9 cellular contexts compared by ENCODE assay signal in the genomic region with DNA sequence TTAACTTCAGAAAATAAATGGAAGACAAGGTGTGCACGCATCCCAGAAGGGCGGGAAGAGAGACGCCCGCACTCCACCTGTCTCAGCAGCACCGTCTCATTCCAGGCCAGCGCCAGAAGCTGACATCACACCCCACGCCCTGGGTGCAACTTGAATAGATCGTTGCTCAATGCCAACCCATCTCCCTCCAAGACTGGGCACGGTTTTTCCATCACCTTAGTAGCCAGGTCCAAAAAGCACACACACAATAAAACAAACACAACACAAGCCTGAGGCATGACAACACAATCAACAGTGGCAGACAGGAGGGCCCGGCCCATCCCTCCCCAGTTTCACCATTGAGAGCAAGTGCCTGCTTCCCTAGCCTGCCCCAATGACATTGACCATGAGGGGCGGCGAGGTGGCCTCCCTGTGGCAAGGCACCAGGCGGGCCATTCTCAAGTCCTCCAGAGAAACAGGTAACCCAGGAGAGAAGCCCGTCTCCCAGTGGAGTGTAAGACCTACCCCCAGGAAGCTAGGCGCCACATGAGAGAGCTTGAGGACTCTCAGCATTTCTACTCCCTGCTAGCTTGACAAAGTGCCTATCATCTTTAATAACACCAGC. TPM values are rescaled to one million over a fixed set of nuclear protein-coding genes. Genes with fewer than 3 reads are reported as not detected.
DNase-seq lines count a peak whose midpoint lies in the region; ATAC-seq and TF ChIP-seq lines count a peak whose summit lies in the region.
"Had no signal": no experiment of that assay in that cellular context is flagged by ENCODE, and none has a peak within 500 bp of the region (broad histone marks: within the 10 kb centered on the region; RNA-seq: fewer than 3 reads in every experiment).

No MANE protein-coding gene starts in this region.

- H3K9me2 ChIP-seq in PC-3 (replicated peaks; ENCODE audit: low read length): no peaks in the 10 kb centered on the region
- H3K9me2 ChIP-seq in neural cell (ENCODE audit: insufficient read depth, low read length): no peaks in the 10 kb centered on the region

- POLR2A ChIA-PET in PC-3 (lab: Charles Lee; ENCODE audit: unreplicated experiment): no interaction called here

- no peak for ATAC-seq in PC-3
- no peak for ATAC-seq in GM21526 (IDR thresholded peaks at IDR 0.05; ENCODE audit: low FRiP score, unreplicated experiment)

- TF ChIP-seq CTCF in PC-3 (conservative IDR thresholded peaks at IDR 0.05; ENCODE audit: low read depth, low read length) (no peak), endodermal cell (conservative IDR thresholded peaks at IDR 0.05) (no peak), neural cell (IDR thresholded peaks at IDR 0.05; ENCODE audit: poor library complexity, severe bottlenecking) (no peak)

- no peak for DNase-seq in PC-3
- no peak for DNase-seq in endodermal cell
- no peak for DNase-seq in H4 (ENCODE audit: low spot score)
- no peak for DNase-seq in posterior vena cava (ENCODE audit: low spot score)
- no peak for DNase-seq in NCI-H1048 (lab: John Stamatoyannopoulos, UW)
- DNase-seq: stimulated activated CD4-positive, alpha-beta T cell treated with anti-CD3 and anti-CD28 coated beads, Interleukin-1b, Interleukin-23, amount 100 ng/mL, for 48 hours had no signal

- intact Hi-C loops in PC-3 (cut with micrococcal nuclease): loop anchor here (2.0 kb wide), 1 partner anchor 31 kb away; no protein-coding TSS in a partner anchor
- intact Hi-C loops in posterior vena cava (cut with DNase I): loop anchor here in 1 of 2 donors (5.0 kb wide), 1 partner anchor 36 kb away; no protein-coding TSS in a partner anchor

- H3K27ac Mint-ChIP-seq in endodermal cell: no peak overlapping the region

- WGBS in endodermal cell (ENCODE audit: insufficient coverage in 1 of 2, insufficient read length in 1 of 2), 2 experiments: 91 to 93% methylated on average over 12 to 15 of the region's 15 CpGs

- H3K79me2 ChIP-seq in PC-3 (ENCODE audit: low read length) (peaks cover 73% of the 10 kb centered on the region), neural cell (replicated peaks; ENCODE audit: insufficient read depth, low read length) (peaks cover 4% of the 10 kb centered on the region)

- CTCF ChIA-PET in PC-3 (lab: Charles Lee): interaction anchor here (2.2 kb wide), 1 partner anchor 40 kb away, joined by 9 read pairs; no protein-coding TSS in a partner anchor

- no peak overlapping the region for H3K27ac ChIP-seq in BLaER1 treated with 17β-estradiol and CSF1 and Interleukin-3, amounts not matched to agents 10 nM and 100 nM
- H3K27ac ChIP-seq in PC-3 (ENCODE audit: low read length) (no peak overlapping the region), endodermal cell (ENCODE audit: low read depth, low read length) (no peak overlapping the region), neural cell (ENCODE audit: low read length) (no peak overlapping the region)

- peak overlapping the region in 6 of 11 experiments; percentile 25 to 87 (median 82); a peak in 7 of 22 replicates for H3K9ac ChIP-seq in BLaER1 treated with 17β-estradiol and CSF1 and Interleukin-3, amounts not matched to agents 10 nM and 100 nM
- H3K9ac ChIP-seq in PC-3 (ENCODE audit: low read length) (0 out of 2 replicates have a peak overlapping the region, but pooled peaks have one; percentile 72), endodermal cell (ENCODE audit: extremely low read depth, low read length, poor library complexity, severe bottlenecking) (no peak overlapping the region), neural cell (ENCODE audit: low read length) (no peak overlapping the region)

- H2AFZ ChIP-seq in PC-3 (ENCODE audit: low read length): no peak overlapping the region
- no peak overlapping the region for H2AFZ ChIP-seq in neural cell (ENCODE audit: low read depth, low read length)

- no peaks in the 10 kb centered on the region; a peak in 1 of 22 replicates for H3K36me3 ChIP-seq in BLaER1 treated with 17β-estradiol and CSF1 and Interleukin-3, amounts not matched to agents 10 nM and 100 nM
- H3K36me3 ChIP-seq in PC-3 (ENCODE audit: low read depth, low read length) (peaks cover 8% of the 10 kb centered on the region; the same call in 1 of the 2 replicates), endodermal cell (ENCODE audit: control insufficient read depth, insufficient read depth, low read length) (no peaks in the 10 kb centered on the region), neural cell (ENCODE audit: insufficient read depth, low read length) (no peaks in the 10 kb centered on the region)

- no peaks in the 10 kb centered on the region for H3K36me3 Mint-ChIP-seq in endodermal cell (ENCODE audit: low read depth)

- peaks cover 35% of the 10 kb centered on the region for H3K27me3 Mint-ChIP-seq in endodermal cell (ENCODE audit: insufficient read depth)

- peaks cover 13 to 57% (median 30%) of the 10 kb centered on the region in 11 experiments; a peak in 20 of 22 replicates for H4K20me1 ChIP-seq in BLaER1 treated with 17β-estradiol and CSF1 and Interleukin-3, amounts not matched to agents 10 nM and 100 nM
- H4K20me1 ChIP-seq in PC-3 (ENCODE audit: low read length) (peaks cover 62% of the 10 kb centered on the region), neural cell (ENCODE audit: insufficient read depth) (no peaks in the 10 kb centered on the region)

- H3K4me1 ChIP-seq in BLaER1 treated with 17β-estradiol and CSF1 and Interleukin-3, amounts not matched to agents 10 nM and 100 nM: peaks cover 72 to 84% (median 83%) of the 10 kb centered on the region in 10 experiments
- H3K4me1 ChIP-seq in PC-3 (ENCODE audit: insufficient read depth, low read length) (peaks cover 49% of the 10 kb centered on the region), endodermal cell (ENCODE audit: control insufficient read depth, insufficient read depth, low read length) (peaks cover 25% of the 10 kb centered on the region)

- peak overlapping the region; percentile 90 to 100 (median 98) for H3K4me2 ChIP-seq in BLaER1 treated with 17β-estradiol and CSF1 and Interleukin-3, amounts not matched to agents 10 nM and 100 nM
- peak overlapping the region; percentile 95 for H3K4me2 ChIP-seq in PC-3 (ENCODE audit: low read length)
- no peak overlapping the region for H3K4me2 ChIP-seq in neural cell (ENCODE audit: low read length)

- no peak overlapping the region for H3K4me3 Mint-ChIP-seq in endodermal cell

- H3K4me1 Mint-ChIP-seq in endodermal cell: peaks cover 33% of the 10 kb centered on the region

- peaks cover 0 to 11% (median 4%) of the 10 kb centered on the region in 11 experiments; a peak in 7 of 22 replicates for H3K27me3 ChIP-seq in BLaER1 treated with 17β-estradiol and CSF1 and Interleukin-3, amounts not matched to agents 10 nM and 100 nM
- no peaks in the 10 kb centered on the region for H3K27me3 ChIP-seq in PC-3 (ENCODE audit: low read length)
- H3K27me3 ChIP-seq in endodermal cell (ENCODE audit: control insufficient read depth, insufficient read depth, low read length, poor library complexity, severe bottlenecking): peaks cover 26% of the 10 kb centered on the region
- peaks cover 15% of the 10 kb centered on the region for H3K27me3 ChIP-seq in neural cell (ENCODE audit: insufficient read depth, low read depth, low read length)

- H3K9me3 ChIP-seq in BLaER1 treated with 17β-estradiol and CSF1 and Interleukin-3, amounts not matched to agents 10 nM and 100 nM (replicated peaks in 1 of 11): no peaks in the 10 kb centered on the region
- H3K9me3 ChIP-seq in PC-3 (ENCODE audit: low read length) (no peaks in the 10 kb centered on the region), endodermal cell (ENCODE audit: control insufficient read depth, low read length) (no peaks in the 10 kb centered on the region), neural cell (ENCODE audit: low read length) (no peaks in the 10 kb centered on the region)

- H3K4me3 ChIP-seq in BLaER1 treated with 17β-estradiol and CSF1 and Interleukin-3, amounts not matched to agents 10 nM and 100 nM: peak overlapping the region in 6 of 10 experiments; percentile 83 to 87 (median 85); a peak in 9 of 20 replicates
- peak overlapping the region; percentile 99 for H3K4me3 ChIP-seq in PC-3 (ENCODE audit: low read length)
- H3K4me3 ChIP-seq in endodermal cell (ENCODE audit: low read length): peak overlapping the region; percentile 80
- H3K4me3 ChIP-seq in neural cell (ENCODE audit: low read length): peak overlapping the region; percentile 86

- H3F3A ChIP-seq in PC-3 (ENCODE audit: low read length, unreplicated experiment) (no peaks in the 10 kb centered on the region), neural cell (ENCODE audit: insufficient read depth, low read length, poor library complexity, severe bottlenecking) (no peaks in the 10 kb centered on the region)

- TF ChIP-seq RAD21 in neural cell (conservative IDR thresholded peaks at IDR 0.05): no peak

- no TSS peak for BruUV-seq in PC-3 (replicated peaks; lab: Mats Ljungman, UMichigan)

- TF ChIP-seq EP300 in neural cell (conservative IDR thresholded peaks at IDR 0.05; ENCODE audit: poor library complexity, severe bottlenecking): no peak

- H3K9me3 Mint-ChIP-seq in endodermal cell: no peaks in the 10 kb centered on the region

TF ChIP-seq in neural cell, 6 proteins besides CTCF, POLR2A, EP300 and RAD21 (continues in another document):
- TF ChIP-seq TAF1 (IDR thresholded peaks at IDR 0.05; ENCODE audit: low read depth) (no peak), POLR2AphosphoS5 (IDR thresholded peaks at IDR 0.05) (no peak), EZH2 (IDR thresholded peaks at IDR 0.05; ENCODE audit: borderline replicate concordance, insufficient read depth, low read length, poor library complexity, severe bottlenecking) (no peak), SMC3 (conservative IDR thresholded peaks at IDR 0.05; ENCODE audit: poor library complexity) (no peak), MXI1 (conservative IDR thresholded peaks at IDR 0.05; ENCODE audit: poor library complexity, severe bottlenecking) (no peak)

RNA-seq across cellular contexts. Expression of gene IFFO2, which starts 2.7 kb away (rescaled TPM):
- total RNA-seq in PC-3 (2014; rRNA removed) (30.7 and 55.2 TPM in 2 replicates), endodermal cell (1 to 10 TPM; 4.6 to 6.4 TPM), posterior vena cava (10 to 100 TPM; 12.1 to 12.2 TPM)
- polyA plus RNA-seq in endodermal cell (2013, experiment 1 of 2): 7.7 TPM
- 6.8 TPM for polyA plus RNA-seq in endodermal cell (2013, experiment 2 of 2)
- polyA plus RNA-seq in neural cell: 2.6 and 4.6 TPM in 2 replicates
- polyA minus RNA-seq in neural cell: 8.9 and 10.2 TPM in 2 replicates
- 3.5 and 4.4 TPM in 2 replicates for total RNA-seq in H4 (2014; rRNA removed; shearing (Covaris generic))

RNA-seq across cellular contexts. Expression of gene ALDH4A1, which starts 51.4 kb away (rescaled TPM):
- total RNA-seq in PC-3 (2014; rRNA removed): 18.1 and 24.9 TPM in 2 replicates
- 10 to 100 TPM in 1 of 2 donors, 1 to 10 TPM in 1; 7.6 to 18.7 TPM for total RNA-seq in endodermal cell
- 13.0 TPM for polyA plus RNA-seq in endodermal cell (2013, experiment 1 of 2)
- 13.1 TPM for polyA plus RNA-seq in endodermal cell (2013, experiment 2 of 2)
- 8.1 and 11.0 TPM in 2 replicates for polyA plus RNA-seq in neural cell
- polyA minus RNA-seq in neural cell: 9.0 and 12.9 TPM in 2 replicates
- total RNA-seq in H4 (2014; rRNA removed; shearing (Covaris generic)): 2.5 and 3.3 TPM in 2 replicates
- 10 to 100 TPM in 1 of 2 donors, 1 to 10 TPM in 1; 8.5 to 17.0 TPM for total RNA-seq in posterior vena cava

Comparison
In these comparisons a context has a peak if more than half of its experiments do, and no peak if none do; other contexts are left out.
1. H3K9ac ChIP-seq: peak in BLaER1 treated with 17β-estradiol and CSF1 and Interleukin-3, amounts not matched to agents 10 nM and 100 nM (6 of 11) and PC-3 (single experiment); none in endodermal cell (single experiment) and neural cell (single experiment).
2. Peak in every context shown above with its lines, with median percentiles within 50 percentile points of each other: H3K4me3 ChIP-seq.